In genomic region chr3:111692593-111693552, GRCh38 we compare ENCODE assay signal across 13 cellular contexts. TPM values are rescaled to one million over a fixed set of nuclear protein-coding genes. Genes with fewer than 3 reads are reported as not detected.
A peak's percentile ranks its signal among the peaks of the same experiment; 100 is the strongest.
DNase-seq lines count a peak whose midpoint lies in the region; ATAC-seq and TF ChIP-seq lines count a peak whose summit lies in the region.
"Had no signal": no experiment of that assay in that cellular context is flagged by ENCODE, and none has a peak within 500 bp of the region (broad histone marks: within the 10 kb centered on the region; RNA-seq: fewer than 3 reads in every experiment).

No MANE protein-coding gene starts in this region.

- H3K9ac ChIP-seq in endodermal cell (ENCODE audit: extremely low read depth, low read length, poor library complexity, severe bottlenecking): no peak overlapping the region

- H3K27ac ChIP-seq in endodermal cell (ENCODE audit: low read depth, low read length): no peak overlapping the region
- H3K27ac ChIP-seq: Peyer's patch had no signal

- DNase-seq in Caco-2 (no peak), endodermal cell (no peak), NCI-H187 treated with DMSO at 0.1 percent for 48 hours (lab: John Stamatoyannopoulos, UW) (no peak), HUDEP-2 (lab: John Stamatoyannopoulos, UW; ENCODE audit: unreplicated experiment in 76 of 76) (no peak)
- DNase-seq in central memory CD8-positive, alpha-beta T cell (ENCODE audit: low spot score in 2 of 2): no peak
- DNase-seq in activated CD4-positive, alpha-beta T cell treated with anti-CD3 and anti-CD28 coated beads for 4 hours: no peak
- DNase-seq: activated CD4-positive, alpha-beta T cell treated with anti-CD3 and anti-CD28 coated beads, Interleukin-2, amount 50 U/mL, for 1 hour; cerebellar nuclear complex; MM.1S; NCI-H345; Peyer's patch had no signal

- ATAC-seq in GM19043 (IDR thresholded peaks at IDR 0.05; ENCODE audit: low read depth, unreplicated experiment) (peak; percentile 30), HG02973 (IDR thresholded peaks at IDR 0.05; ENCODE audit: unreplicated experiment) (peak; percentile 67)
- ATAC-seq in central memory CD8-positive, alpha-beta T cell (replicated peaks; ENCODE audit: extremely low read depth, poor library complexity, severe bottlenecking): no peak

- no peak for TF ChIP-seq CTCF in Caco-2 (IDR thresholded peaks at IDR 0.05; ENCODE audit: insufficient read depth in 1 of 2, low read depth in 1 of 2, low read length in 1 of 2, severe bottlenecking in 1 of 2, unreplicated experiment in 1 of 2)
- no peak for TF ChIP-seq CTCF in endodermal cell (conservative IDR thresholded peaks at IDR 0.05)

- peak overlapping the region; percentile 23 for H3K4me3 Mint-ChIP-seq in Caco-2 (ENCODE audit: unreplicated experiment)
- H3K4me3 Mint-ChIP-seq in central memory CD8-positive, alpha-beta T cell: no peak overlapping the region
- no peak overlapping the region for H3K4me3 Mint-ChIP-seq in endodermal cell

- H3K9me3 Mint-ChIP-seq in Caco-2 (ENCODE audit: unreplicated experiment) (no peaks in the 10 kb centered on the region), endodermal cell (no peaks in the 10 kb centered on the region)
- H3K9me3 Mint-ChIP-seq in central memory CD8-positive, alpha-beta T cell: no peaks in the 10 kb centered on the region

- H3K36me3 ChIP-seq in Caco-2 (ENCODE audit: control insufficient read depth, insufficient read depth, low read length) (no peaks in the 10 kb centered on the region), endodermal cell (ENCODE audit: control insufficient read depth, insufficient read depth, low read length) (no peaks in the 10 kb centered on the region)
- H3K36me3 ChIP-seq: Peyer's patch had no signal

- H3K36me3 Mint-ChIP-seq in Caco-2 (ENCODE audit: insufficient read depth, unreplicated experiment): no peaks in the 10 kb centered on the region
- peaks cover 1% of the 10 kb centered on the region for H3K36me3 Mint-ChIP-seq in central memory CD8-positive, alpha-beta T cell (ENCODE audit: insufficient read depth)
- no peaks in the 10 kb centered on the region for H3K36me3 Mint-ChIP-seq in endodermal cell (ENCODE audit: low read depth)

- H3K4me1 Mint-ChIP-seq in Caco-2 (ENCODE audit: low read depth, unreplicated experiment) (peaks cover 30% of the 10 kb centered on the region), endodermal cell (peaks cover 2% of the 10 kb centered on the region)
- peaks cover 45% of the 10 kb centered on the region for H3K4me1 Mint-ChIP-seq in central memory CD8-positive, alpha-beta T cell

- CTCF ChIA-PET in Caco-2 (lab: Charles Lee): interaction anchor here (1.2 to 4.4 kb wide), 4 partner anchors 23 to 115 kb away, joined by 4 to 95 read pairs (median 17); no protein-coding TSS in a partner anchor

- H3K4me3 ChIP-seq in Caco-2 (ENCODE audit: low read depth, low read length): no peak overlapping the region
- no peak overlapping the region for H3K4me3 ChIP-seq in endodermal cell (ENCODE audit: low read length)
- H3K4me3 ChIP-seq: Peyer's patch had no signal

- H3K27me3 ChIP-seq in Caco-2 (replicated peaks; ENCODE audit: control insufficient read depth, insufficient read depth, low read length) (no peaks in the 10 kb centered on the region), endodermal cell (ENCODE audit: control insufficient read depth, insufficient read depth, low read length, poor library complexity, severe bottlenecking) (peaks cover 18% of the 10 kb centered on the region)
- H3K27me3 ChIP-seq: Peyer's patch had no signal

- intact Hi-C loops in Caco-2 (cut with micrococcal nuclease; ENCODE audit: unreplicated experiment): loop anchor here (1.0 kb wide), 1 partner anchor 23 kb away; no protein-coding TSS in a partner anchor

- POLR2A ChIA-PET in Caco-2 (lab: Charles Lee): no interaction called here

- no TSS peak for BruUV-seq in Caco-2 (replicated peaks; lab: Mats Ljungman, UMichigan)

- H3K27ac Mint-ChIP-seq in Caco-2 (ENCODE audit: unreplicated experiment) (no peak overlapping the region), endodermal cell (no peak overlapping the region)
- H3K27ac Mint-ChIP-seq in central memory CD8-positive, alpha-beta T cell (ENCODE audit: low read depth): peak overlapping the region; percentile 67

- H3K27me3 Mint-ChIP-seq in Caco-2 (ENCODE audit: insufficient read depth, unreplicated experiment) (no peaks in the 10 kb centered on the region), endodermal cell (ENCODE audit: insufficient read depth) (peaks cover 10% of the 10 kb centered on the region)
- no peaks in the 10 kb centered on the region for H3K27me3 Mint-ChIP-seq in central memory CD8-positive, alpha-beta T cell

- 84 to 91% methylated on average over 5 to 8 of the region's 8 CpGs for WGBS in endodermal cell (ENCODE audit: insufficient coverage in 1 of 2, insufficient read length in 1 of 2), 2 experiments

- no peaks in the 10 kb centered on the region for H3K9me3 ChIP-seq in Caco-2
- H3K9me3 ChIP-seq in endodermal cell (ENCODE audit: control insufficient read depth, low read length): no peaks in the 10 kb centered on the region
- H3K9me3 ChIP-seq: Peyer's patch had no signal

- peaks cover 28% of the 10 kb centered on the region for H3K4me1 ChIP-seq in Caco-2
- H3K4me1 ChIP-seq in endodermal cell (ENCODE audit: control insufficient read depth, insufficient read depth, low read length): peaks cover 4% of the 10 kb centered on the region
- H3K4me1 ChIP-seq: Peyer's patch had no signal

RNA-seq across cellular contexts. Expression of gene PLCXD2, which starts 18.4 kb away (rescaled TPM):
- total RNA-seq in Caco-2 (2022) (25.8 and 36.6 TPM in 2 replicates), endodermal cell (10 to 100 TPM in 1 of 2 donors, 1 to 10 TPM in 1; 7.3 to 12.1 TPM)
- polyA plus RNA-seq in endodermal cell (2013, experiment 1 of 2): 7.0 TPM
- 5.9 TPM for polyA plus RNA-seq in endodermal cell (2013, experiment 2 of 2)
